ENCODE assay signal across 8 cellular contexts in genomic region chr20:46994341-46994740, GRCh38.
A peak's percentile ranks its signal among the peaks of the same experiment; 100 is the strongest.
DNase-seq lines count a peak whose midpoint lies in the region; ATAC-seq lines count a peak whose summit lies in the region.

No MANE protein-coding gene starts in this region.

- POLR2A ChIA-PET in activated CD4-positive, alpha-beta memory T cell treated with anti-CD3 and anti-CD28 coated beads, Interleukin-2, amount 10 ng/mL, durations not matched to agents 7 days and 5 days (lab: Charles Lee) = interaction anchor here (0.5 to 1.3 kb wide), 5 partner anchors 9 to 1621 kb away, joined by 3 to 11 read pairs (median 4); partner anchors contain the start of gene OCSTAMP

- peaks cover 81% of the 10 kb centered on the region for H3K4me1 Mint-ChIP-seq in activated CD4-positive, alpha-beta memory T cell treated with anti-CD3 and anti-CD28 coated beads, Interleukin-2, amount 10 ng/mL, durations not matched to agents 7 days and 5 days

- ATAC-seq in GM18870 (IDR thresholded peaks at IDR 0.05; ENCODE audit: unreplicated experiment) (peak; percentile 80), HG02885 (IDR thresholded peaks at IDR 0.05; ENCODE audit: poor library complexity, unreplicated experiment) (peak; percentile 57), left ventricle myocardium superior (no peak)

- H3K4me3 Mint-ChIP-seq in activated CD4-positive, alpha-beta memory T cell treated with anti-CD3 and anti-CD28 coated beads, Interleukin-2, amount 10 ng/mL, durations not matched to agents 7 days and 5 days = peak overlapping the region; percentile 76

- CTCF ChIA-PET in activated CD4-positive, alpha-beta memory T cell treated with anti-CD3 and anti-CD28 coated beads, Interleukin-2, amount 10 ng/mL, durations not matched to agents 7 days and 5 days (lab: Charles Lee) = interaction anchor here (0.6 to 1.2 kb wide), 3 partner anchors 9 to 56 kb away, joined by 3 read pairs; no protein-coding TSS in a partner anchor

- intact Hi-C loops in left ventricle myocardium superior (cut with micrococcal nuclease) = no loop called here

- H3K27me3 Mint-ChIP-seq in activated CD4-positive, alpha-beta memory T cell treated with anti-CD3 and anti-CD28 coated beads, Interleukin-2, amount 10 ng/mL, durations not matched to agents 7 days and 5 days = peaks cover 11% of the 10 kb centered on the region

- H3K9me3 Mint-ChIP-seq in activated CD4-positive, alpha-beta memory T cell treated with anti-CD3 and anti-CD28 coated beads, Interleukin-2, amount 10 ng/mL, durations not matched to agents 7 days and 5 days = peaks cover 4% of the 10 kb centered on the region

- H3K36me3 Mint-ChIP-seq in activated CD4-positive, alpha-beta memory T cell treated with anti-CD3 and anti-CD28 coated beads, Interleukin-2, amount 10 ng/mL, durations not matched to agents 7 days and 5 days (ENCODE audit: low read depth) = peaks cover 9% of the 10 kb centered on the region

- H3K27ac Mint-ChIP-seq in activated CD4-positive, alpha-beta memory T cell treated with anti-CD3 and anti-CD28 coated beads, Interleukin-2, amount 10 ng/mL, durations not matched to agents 7 days and 5 days = peak overlapping the region; percentile 95

- peak; percentile 86 for DNase-seq in activated CD4-positive, alpha-beta memory T cell treated with anti-CD3 and anti-CD28 coated beads, Interleukin-2, amount 10 ng/mL, durations not matched to agents 7 days and 5 days
- peak; percentile 81 for DNase-seq in stimulated activated CD4-positive, alpha-beta T cell treated with anti-CD3 and anti-CD28 coated beads, Interleukin-1b, Interleukin-23, amount 100 ng/mL, for 48 hours
- no peak for DNase-seq in left ventricle myocardium superior
- no peak for DNase-seq in COR-L47 (lab: John Stamatoyannopoulos, UW)
- no peak for DNase-seq in NCI-H1694 treated with DMSO at 0.1 percent for 48 hours (lab: John Stamatoyannopoulos, UW)
- DNase-seq in NCI-H2081 treated with DMSO at 0.1 percent for 48 hours (lab: John Stamatoyannopoulos, UW) = no peak

Comparison
In these comparisons a context has a peak if more than half of its experiments do, and no peak if none do; other contexts are left out.
1. DNase-seq: peak in activated CD4-positive, alpha-beta memory T cell treated with anti-CD3 and anti-CD28 coated beads, Interleukin-2, amount 10 ng/mL, durations not matched to agents 7 days and 5 days (single experiment) and stimulated activated CD4-positive, alpha-beta T cell treated with anti-CD3 and anti-CD28 coated beads, Interleukin-1b, Interleukin-23, amount 100 ng/mL, for 48 hours (single experiment); none in left ventricle myocardium superior (single experiment), COR-L47 (single experiment), NCI-H1694 treated with DMSO at 0.1 percent for 48 hours (single experiment) and NCI-H2081 treated with DMSO at 0.1 percent for 48 hours (single experiment).